In genomic region chr17:17681187-17681743, GRCh38 we compare ENCODE assay signal across 9 cellular contexts. TPM values are rescaled to one million over a fixed set of nuclear protein-coding genes. Genes with fewer than 3 reads are reported as not detected.
A peak's percentile ranks its signal among the peaks of the same experiment; 100 is the strongest.
DNase-seq lines count a peak whose midpoint lies in the region; ATAC-seq, FAIRE-seq and TF ChIP-seq lines count a peak whose summit lies in the region.
"Had no signal": no experiment of that assay in that cellular context is flagged by ENCODE, and none has a peak within 500 bp of the region (broad histone marks: within the 10 kb centered on the region; RNA-seq: fewer than 3 reads in every experiment).

Gene RAI1, plus strand, starts transcription at chr17:17681458. Its CDS starts 111,491 bp downstream, at chr17:17792949.

- H3K9me3 ChIP-seq in kidney (ENCODE audit: control insufficient read depth in 1 of 2, low read length in 2 of 2): no peaks in the 10 kb centered on the region

- peak; percentile 84 for TF ChIP-seq CTCF in kidney (IDR thresholded peaks at IDR 0.05; ENCODE audit: borderline replicate concordance, extremely low read depth, insufficient read depth)

- peak within 1 kb of the TSS; percentile 37 to 71 for H3K4me3 ChIP-seq in kidney (ENCODE audit: low read length in 2 of 2)

- H3K36me3 ChIP-seq in kidney (ENCODE audit: control insufficient read depth in 1 of 2, insufficient read depth in 2 of 2, low read length in 2 of 2): no peaks in the 10 kb centered on the region

- peak; percentile 42 for ATAC-seq in HG03025 (IDR thresholded peaks at IDR 0.05; ENCODE audit: low FRiP score, unreplicated experiment)
- peak; percentile 66 to 68 for ATAC-seq in activated CD4-positive, CD25-positive, alpha-beta regulatory T cell treated with anti-CD3 and anti-CD28 coated beads, Interleukin-2, amount 50 U/mL, for 24 hours

- FAIRE-seq in kidney (lab: Jason Lieb, UNC): no peak
- FAIRE-seq: G401.6 had no signal

- peaks cover 18 to 21% of the 10 kb centered on the region in 2 donors for H3K4me1 ChIP-seq in kidney (ENCODE audit: control insufficient read depth in 1 of 2, insufficient read depth in 1 of 2, low read depth in 1 of 2, low read length in 2 of 2)

- H3K9ac ChIP-seq in kidney (ENCODE audit: low read length in 2 of 2): peak within 1 kb of the TSS; percentile 60 to 75

- intact Hi-C loops in kidney (cut with DNase I): loop anchor here (5.0 kb wide), 1 partner anchor 181 kb away; no protein-coding TSS in a partner anchor

- DNase-seq in NCI-H187 (lab: John Stamatoyannopoulos, UW) (peak; percentile 23 to 59), NCI-H187 treated with DMSO at 0.1 percent for 48 hours (lab: John Stamatoyannopoulos, UW) (no peak), NCI-H226 (peak; percentile 81), cerebellum (ENCODE audit: low spot score) (peak; percentile 83), kidney (peak; percentile 94)
- peak; percentile 52 to 71 for DNase-seq in stimulated activated CD4-positive, alpha-beta T cell treated with anti-CD3 and anti-CD28 coated beads, Interleukin-15, amount 100 ng/mL, for 1 hour (ENCODE audit: low read depth in 1 of 2, low spot score in 1 of 2)

- H3K27ac ChIP-seq in kidney (ENCODE audit: low read depth in 2 of 2, low read length in 2 of 2): peak within 1 kb of the TSS; percentile 93

RNA-seq across cellular contexts. Expression of gene RAI1, which starts in this region (rescaled TPM):
- total RNA-seq in cerebellum (23.0 TPM), kidney (50.5 TPM)
- 6.7 TPM for polyA plus RNA-seq in kidney (ENCODE audit: insufficient read depth, low read depth, low replicate concordance)
